Comparison of ENCODE assay signal across 9 cellular contexts in genomic region chr5:150517272-150518152, GRCh38. TPM values are rescaled to one million over a fixed set of nuclear protein-coding genes. Genes with fewer than 3 reads are reported as not detected.
DNase-seq lines count a peak whose midpoint lies in the region; ATAC-seq, FAIRE-seq and TF ChIP-seq lines count a peak whose summit lies in the region.
"Had no signal": no experiment of that assay in that cellular context is flagged by ENCODE, and none has a peak within 500 bp of the region (broad histone marks: within the 10 kb centered on the region; RNA-seq: fewer than 3 reads in every experiment).

No MANE protein-coding gene starts in this region.

- H3K27me3 ChIP-seq in endothelial cell of umbilical vein (ENCODE audit: control insufficient read depth in 2 of 2, insufficient read depth in 2 of 2, low read length in 2 of 2) (no peaks in the 10 kb centered on the region), osteoblast (ENCODE audit: insufficient read depth, low read length) (no peaks in the 10 kb centered on the region)

- POLR2A ChIA-PET in endothelial cell of umbilical vein (lab: Charles Lee) (interaction anchor here (0.7 kb wide), 1 partner anchor 56 kb away, joined by 3 read pairs; no protein-coding TSS in a partner anchor), HEK293T (lab: Yijun Ruan, JAX) (no interaction called here)

- no peak for TF ChIP-seq POLR2A in endothelial cell of umbilical vein (IDR thresholded peaks at IDR 0.05; ENCODE audit: low read depth, low read length)

- H3K4me1 ChIP-seq in endothelial cell of umbilical vein (ENCODE audit: control insufficient read depth, extremely low read depth, insufficient read depth, low read length) (peaks cover 51% of the 10 kb centered on the region), osteoblast (ENCODE audit: insufficient read depth, low read length) (peaks cover 59% of the 10 kb centered on the region)

- H3K4me2 ChIP-seq in endothelial cell of umbilical vein (ENCODE audit: insufficient read depth, low read length) (no peak overlapping the region), osteoblast (ENCODE audit: insufficient read depth, low read length) (peak overlapping the region; percentile 34)

- CTCF ChIA-PET in endothelial cell of umbilical vein (lab: Charles Lee) (interaction anchor here (0.6 to 1.9 kb wide), 8 partner anchors 20 to 122 kb away, joined by 3 to 8 read pairs (median 4); partner anchors contain the start of genes RPS14 and SYNPO), HEK293T (lab: Yijun Ruan, JAX) (interaction anchor here (0.7 kb wide), 1 partner anchor 71 kb away, joined by 3 read pairs; no protein-coding TSS in a partner anchor)

- H3K27ac Mint-ChIP-seq in activated T-helper 1 cell treated with anti-CD3 and anti-CD28 coated beads, Interleukin-12 subunit alpha, Interleukin-12 subunit beta, Interleukin-2, Interleukin-4 antibody, amounts not matched to agents 30 ng/mL and 10 ng/mL and 1 ng/mL, durations not matched to agents 14 hours and 24 hours and 36 hours: no peak overlapping the region
- H3K27ac Mint-ChIP-seq: activated naive CD4-positive, alpha-beta T cell treated with anti-CD3 and anti-CD28 coated beads, Interleukin-2, amount 50 U/mL, for 24 hours had no signal

- H3K4me3 ChIP-seq in endothelial cell of umbilical vein (replicated peaks in 1 of 3; ENCODE audit: insufficient read depth in 1 of 3, low read depth in 1 of 3, low read length in 3 of 3): no peak overlapping the region
- H3K4me3 ChIP-seq in osteoblast (ENCODE audit: insufficient read depth, low read length): no peak overlapping the region

- H3K27ac ChIP-seq in endothelial cell of umbilical vein (ENCODE audit: insufficient read depth, low read depth, low read length) (peak overlapping the region; percentile 14), osteoblast (ENCODE audit: low read depth, low read length) (peak overlapping the region; percentile 98)

- H4K20me1 ChIP-seq in endothelial cell of umbilical vein (replicated peaks; ENCODE audit: control insufficient read depth, extremely low read depth, insufficient read depth, low read length) (no peaks in the 10 kb centered on the region), osteoblast (ENCODE audit: insufficient read depth, low read length) (peaks cover 9% of the 10 kb centered on the region)

- H3K27me3 Mint-ChIP-seq in activated T-helper 1 cell treated with anti-CD3 and anti-CD28 coated beads, Interleukin-12 subunit alpha, Interleukin-12 subunit beta, Interleukin-2, Interleukin-4 antibody, amounts not matched to agents 30 ng/mL and 10 ng/mL and 1 ng/mL, durations not matched to agents 14 hours and 24 hours and 36 hours (ENCODE audit: insufficient read depth): no peaks in the 10 kb centered on the region
- H3K27me3 Mint-ChIP-seq: activated naive CD4-positive, alpha-beta T cell treated with anti-CD3 and anti-CD28 coated beads, Interleukin-2, amount 50 U/mL, for 24 hours had no signal

- H3K9me3 ChIP-seq in endothelial cell of umbilical vein (replicated peaks; ENCODE audit: control insufficient read depth, insufficient read depth, low read length) (no peaks in the 10 kb centered on the region), osteoblast (ENCODE audit: low read depth, low read length) (no peaks in the 10 kb centered on the region)

- no peaks in the 10 kb centered on the region for H3K4me1 Mint-ChIP-seq in activated T-helper 1 cell treated with anti-CD3 and anti-CD28 coated beads, Interleukin-12 subunit alpha, Interleukin-12 subunit beta, Interleukin-2, Interleukin-4 antibody, amounts not matched to agents 30 ng/mL and 10 ng/mL and 1 ng/mL, durations not matched to agents 14 hours and 24 hours and 36 hours (ENCODE audit: low read depth)
- H3K4me1 Mint-ChIP-seq: activated naive CD4-positive, alpha-beta T cell treated with anti-CD3 and anti-CD28 coated beads, Interleukin-2, amount 50 U/mL, for 24 hours had no signal

- no peaks in the 10 kb centered on the region for H3K9me1 ChIP-seq in endothelial cell of umbilical vein (replicated peaks; ENCODE audit: control insufficient read depth, extremely low read depth, insufficient read depth, low read length)

- no peak overlapping the region for H2AFZ ChIP-seq in endothelial cell of umbilical vein (ENCODE audit: low read depth, low read length)
- H2AFZ ChIP-seq in osteoblast (ENCODE audit: low read length): no peak overlapping the region

- peaks cover 28% of the 10 kb centered on the region for H3K79me2 ChIP-seq in endothelial cell of umbilical vein (ENCODE audit: control insufficient read depth, insufficient read depth, low read length)
- peaks cover 87% of the 10 kb centered on the region for H3K79me2 ChIP-seq in osteoblast (ENCODE audit: insufficient read depth, low read length)

- BruUV-seq in endothelial cell of umbilical vein (replicated peaks; lab: Mats Ljungman, UMichigan): no TSS peak

- H3K9me3 Mint-ChIP-seq in activated T-helper 1 cell treated with anti-CD3 and anti-CD28 coated beads, Interleukin-12 subunit alpha, Interleukin-12 subunit beta, Interleukin-2, Interleukin-4 antibody, amounts not matched to agents 30 ng/mL and 10 ng/mL and 1 ng/mL, durations not matched to agents 14 hours and 24 hours and 36 hours: no peaks in the 10 kb centered on the region
- H3K9me3 Mint-ChIP-seq: activated naive CD4-positive, alpha-beta T cell treated with anti-CD3 and anti-CD28 coated beads, Interleukin-2, amount 50 U/mL, for 24 hours had no signal

- ATAC-seq in HG03045 (IDR thresholded peaks at IDR 0.05; ENCODE audit: unreplicated experiment): no peak
- ATAC-seq in stimulated activated naive CD8-positive, alpha-beta T cell treated with anti-CD3 and anti-CD28 coated beads, Interleukin-15, Interleukin-2, amounts not matched to agents 100 U/mL and 50 U/mL, for 24 hours: no peak

- dilution Hi-C loops in endothelial cell of umbilical vein (cut with MboI; ENCODE audit: extremely low pct_ligation_motif_present, low sequenced_read_pairs): no loop called here

- in situ Hi-C loops in Caki2 (cut with HindIII; ENCODE audit: low pct_unique_long_range_greater_than_20kb, low sequenced_read_pairs): no loop called here

- H3K36me3 ChIP-seq in endothelial cell of umbilical vein (ENCODE audit: control insufficient read depth in 2 of 2, extremely low read depth in 1 of 2, insufficient read depth in 2 of 2, low read length in 2 of 2) (peaks cover 0 to 11% of the 10 kb centered on the region in 2 experiments), osteoblast (ENCODE audit: insufficient read depth, low read length) (peaks cover 32% of the 10 kb centered on the region)

- H3K4me3 Mint-ChIP-seq in activated T-helper 1 cell treated with anti-CD3 and anti-CD28 coated beads, Interleukin-12 subunit alpha, Interleukin-12 subunit beta, Interleukin-2, Interleukin-4 antibody, amounts not matched to agents 30 ng/mL and 10 ng/mL and 1 ng/mL, durations not matched to agents 14 hours and 24 hours and 36 hours: no peak overlapping the region
- H3K4me3 Mint-ChIP-seq: activated naive CD4-positive, alpha-beta T cell treated with anti-CD3 and anti-CD28 coated beads, Interleukin-2, amount 50 U/mL, for 24 hours had no signal

- H3K9ac ChIP-seq in endothelial cell of umbilical vein (replicated peaks; ENCODE audit: extremely low read depth, insufficient read depth, low read length): no peak overlapping the region

- intact Hi-C loops in endothelial cell of umbilical vein (cut with micrococcal nuclease): no loop called here
- intact Hi-C loops in activated T-helper 1 cell treated with anti-CD3 and anti-CD28 coated beads, Interleukin-12 subunit alpha, Interleukin-12 subunit beta, Interleukin-2, Interleukin-4 antibody, amounts not matched to agents 30 ng/mL and 10 ng/mL and 1 ng/mL, durations not matched to agents 14 hours and 24 hours and 36 hours (cut with micrococcal nuclease): no loop called here

- FAIRE-seq in endothelial cell of umbilical vein (lab: Jason Lieb, UNC): peak; percentile 91

- DNase-seq in Caki2 (ENCODE audit: low read depth) (peak; percentile 95), NCI-H510A (lab: John Stamatoyannopoulos, UW) (peak; percentile 53), endothelial cell of umbilical vein (ENCODE audit: low read depth, low spot score) (peak; percentile 89), osteoblast (ENCODE audit: insufficient read length, low spot score, missing footprints) (peak; percentile 99), HEK293T (ENCODE audit: extremely low spot score) (no peak)
- DNase-seq in activated T-helper 1 cell treated with anti-CD3 and anti-CD28 coated beads, Interleukin-12 subunit alpha, Interleukin-12 subunit beta, Interleukin-2, Interleukin-4 antibody, amounts not matched to agents 30 ng/mL and 10 ng/mL and 1 ng/mL, durations not matched to agents 14 hours and 24 hours and 36 hours (ENCODE audit: low spot score): no peak
- DNase-seq in stimulated activated naive CD8-positive, alpha-beta T cell treated with anti-CD3 and anti-CD28 coated beads, Interleukin-15, Interleukin-2, amounts not matched to agents 100 U/mL and 50 U/mL, for 24 hours: no peak

- no peaks in the 10 kb centered on the region for H3K36me3 Mint-ChIP-seq in activated T-helper 1 cell treated with anti-CD3 and anti-CD28 coated beads, Interleukin-12 subunit alpha, Interleukin-12 subunit beta, Interleukin-2, Interleukin-4 antibody, amounts not matched to agents 30 ng/mL and 10 ng/mL and 1 ng/mL, durations not matched to agents 14 hours and 24 hours and 36 hours (ENCODE audit: low read depth)
- H3K36me3 Mint-ChIP-seq: activated naive CD4-positive, alpha-beta T cell treated with anti-CD3 and anti-CD28 coated beads, Interleukin-2, amount 50 U/mL, for 24 hours had no signal

- TF ChIP-seq CTCF in endothelial cell of umbilical vein (IDR thresholded peaks at IDR 0.05; ENCODE audit: extremely low read depth in 1 of 2, insufficient read depth in 1 of 2, low read depth in 1 of 2, low read length in 2 of 2) (no peak), osteoblast (IDR thresholded peaks at IDR 0.05; ENCODE audit: extremely low read depth, low read depth, low read length) (no peak)

TF ChIP-seq in HEK293T, 16 proteins besides CTCF, POLR2A, EP300 and RAD21 (continues in another document):
- TF ChIP-seq NFRKB (IDR thresholded peaks at IDR 0.05) (no peak), ZNF384 (IDR thresholded peaks at IDR 0.05) (no peak), BHLHE40 (IDR thresholded peaks at IDR 0.05; ENCODE audit: borderline replicate concordance) (no peak)

RNA-seq across cellular contexts. Expression of gene NDST1, which starts 9.6 kb away (rescaled TPM):
- 42.3 and 58.2 TPM in 2 replicates for total RNA-seq in Caki2 (2014; rRNA removed; shearing (Covaris generic); ENCODE audit: low replicate concordance)
- total RNA-seq in endothelial cell of umbilical vein (86.5 and 102 TPM in 2 replicates), osteoblast (89.9 and 104 TPM in 2 replicates)
- polyA plus RNA-seq in endothelial cell of umbilical vein: 38.6 and 42.6 TPM in 2 replicates
- polyA plus RNA-seq in endothelial cell of umbilical vein (2011; cell fraction: cytosol; rRNA removed): 32.7 and 36.4 TPM in 2 replicates
- 52.9 and 53.3 TPM in 2 replicates for polyA plus RNA-seq in endothelial cell of umbilical vein (2011; cell fraction: nucleus; rRNA removed)
- 38.6 and 45.7 TPM in 2 replicates for polyA plus RNA-seq in endothelial cell of umbilical vein (2012)
- 59.5 and 71.2 TPM in 2 replicates for polyA minus RNA-seq in endothelial cell of umbilical vein
- polyA minus RNA-seq in endothelial cell of umbilical vein (2011; cell fraction: cytosol; rRNA and poly(A)+ RNA removed): 6.8 TPM
- polyA minus RNA-seq in endothelial cell of umbilical vein (2011; cell fraction: nucleus; rRNA and poly(A)+ RNA removed): 36.7 and 45.1 TPM in 2 replicates
- total RNA-seq in activated T-helper 1 cell treated with anti-CD3 and anti-CD28 coated beads, Interleukin-12 subunit alpha, Interleukin-12 subunit beta, Interleukin-2, Interleukin-4 antibody, amounts not matched to agents 30 ng/mL and 10 ng/mL and 1 ng/mL, durations not matched to agents 14 hours and 24 hours and 36 hours: 2.8 and 3.9 TPM in 2 replicates

Comparison
In these comparisons a context has a peak if more than half of its experiments do, and no peak if none do; other contexts are left out.
1. DNase-seq: peak in Caki2 (single experiment), NCI-H510A (single experiment), endothelial cell of umbilical vein (single experiment) and osteoblast (single experiment); none in activated T-helper 1 cell treated with anti-CD3 and anti-CD28 coated beads, Interleukin-12 subunit alpha, Interleukin-12 subunit beta, Interleukin-2, Interleukin-4 antibody, amounts not matched to agents 30 ng/mL and 10 ng/mL and 1 ng/mL, durations not matched to agents 14 hours and 24 hours and 36 hours (single experiment), HEK293T (single experiment) and stimulated activated naive CD8-positive, alpha-beta T cell treated with anti-CD3 and anti-CD28 coated beads, Interleukin-15, Interleukin-2, amounts not matched to agents 100 U/mL and 50 U/mL, for 24 hours (single experiment).